31 cellular contexts compared by ENCODE assay signal in genomic region chr2:74942263-74942662, GRCh38.
"Had no signal": no experiment of that assay in that cellular context is flagged by ENCODE, and none has a peak within 500 bp of the region (broad histone marks: within the 10 kb centered on the region; RNA-seq: fewer than 3 reads in every experiment).

No MANE protein-coding gene starts in this region.

- H3K27me3 ChIP-seq: brain microvascular endothelial cell, dorsolateral prefrontal cortex, esophagus muscularis mucosa, foreskin keratinocyte, gastrocnemius medialis had no signal

- H3K4me3 Mint-ChIP-seq: activated CD4-positive, alpha-beta memory T cell treated with anti-CD3 and anti-CD28 coated beads, Interleukin-2, amount 10 ng/mL, durations not matched to agents 7 days and 5 days; activated CD4-positive, alpha-beta T cell treated with anti-CD3 and anti-CD28 coated beads, Interleukin-2, amount 10 ng/mL, durations not matched to agents 7 days and 5 days; activated naive CD8-positive, alpha-beta T cell; activated T-cell treated with anti-CD3 and anti-CD28 coated beads, Interleukin-2, amount 50 U/mL, for 4 hours; activated T-helper 17 cell treated with anti-CD3 and anti-CD28 coated beads, Interleukin-2, amount 50 U/mL, for 72 hours; central memory CD8-positive, alpha-beta T cell; dendritic cell treated with granulocyte-macrophage colony-stimulating factor and Interleukin-4, amounts not matched to agents 40 ng/mL and 50 ng/mL, for 4 days; T-helper 17 cell; T-helper 2 cell treated with Interferon-gamma antibody and Interleukin-4, amounts not matched to agents 5 μg/mL and 100 μg/mL, for 36 hours had no signal

- H3K27me3 Mint-ChIP-seq: activated CD4-positive, alpha-beta memory T cell treated with anti-CD3 and anti-CD28 coated beads, Interleukin-2, amount 10 ng/mL, durations not matched to agents 7 days and 5 days; activated CD4-positive, alpha-beta T cell treated with anti-CD3 and anti-CD28 coated beads, Interleukin-2, amount 10 ng/mL, durations not matched to agents 7 days and 5 days; activated naive CD8-positive, alpha-beta T cell; activated T-helper 17 cell treated with anti-CD3 and anti-CD28 coated beads, Interleukin-2, amount 50 U/mL, for 72 hours; dendritic cell treated with granulocyte-macrophage colony-stimulating factor and Interleukin-4, amounts not matched to agents 40 ng/mL and 50 ng/mL, for 4 days had no signal

- H3K27ac ChIP-seq: brain microvascular endothelial cell, coronary artery, dorsolateral prefrontal cortex, esophagus muscularis mucosa, foreskin keratinocyte, gastrocnemius medialis, heart right ventricle had no signal

- H3K4me3 ChIP-seq: coronary artery, dorsolateral prefrontal cortex, esophagus muscularis mucosa, gastrocnemius medialis, heart right ventricle had no signal

- H3K9me3 Mint-ChIP-seq: activated CD4-positive, alpha-beta memory T cell treated with anti-CD3 and anti-CD28 coated beads, Interleukin-2, amount 10 ng/mL, durations not matched to agents 7 days and 5 days; activated T-cell treated with anti-CD3 and anti-CD28 coated beads, Interleukin-2, amount 50 U/mL, for 4 hours; activated T-helper 17 cell treated with anti-CD3 and anti-CD28 coated beads, Interleukin-2, amount 50 U/mL, for 72 hours; central memory CD8-positive, alpha-beta T cell; dendritic cell treated with granulocyte-macrophage colony-stimulating factor and Interleukin-4, amounts not matched to agents 40 ng/mL and 50 ng/mL, for 4 days; T-helper 2 cell treated with Interferon-gamma antibody and Interleukin-4, amounts not matched to agents 5 μg/mL and 100 μg/mL, for 36 hours had no signal

- H3K4me1 ChIP-seq: esophagus muscularis mucosa, gastrocnemius medialis, heart right ventricle had no signal

- H3K4me1 Mint-ChIP-seq: activated T-helper 17 cell treated with anti-CD3 and anti-CD28 coated beads, Interleukin-2, amount 50 U/mL, for 72 hours; central memory CD8-positive, alpha-beta T cell had no signal

- H3K36me3 ChIP-seq: brain microvascular endothelial cell, esophagus muscularis mucosa, gastrocnemius medialis, heart right ventricle had no signal

- DNase-seq: activated CD4-positive, alpha-beta memory T cell treated with anti-CD3 and anti-CD28 coated beads, Interleukin-2, amount 10 ng/mL, durations not matched to agents 7 days and 5 days; activated CD4-positive, alpha-beta T cell treated with anti-CD3 and anti-CD28 coated beads for 1 hour; activated CD4-positive, alpha-beta T cell treated with anti-CD3 and anti-CD28 coated beads for 4 hours; activated CD4-positive, alpha-beta T cell treated with anti-CD3 and anti-CD28 coated beads, Interleukin-2, amount 10 ng/mL, durations not matched to agents 7 days and 5 days; activated CD4-positive, alpha-beta T cell treated with anti-CD3 and anti-CD28 coated beads, Interleukin-2, amount 50 U/mL, for 4 hours; activated CD8-positive, alpha-beta memory T cell treated with anti-CD3 and anti-CD28 coated beads for 24 hours; activated effector memory CD4-positive, alpha-beta T cell treated with Interleukin-2 at 50 U/mL for 16 hours; activated gamma-delta T cell treated with Interleukin-2 at 50 U/mL for 16 hours; activated naive CD4-positive, alpha-beta T cell treated with anti-CD3 and anti-CD28 coated beads, Interleukin-2, amount 50 U/mL, for 16 hours; activated naive CD4-positive, alpha-beta T cell treated with Interleukin-2 at 50 U/mL for 16 hours; activated T-cell treated with anti-CD3 and anti-CD28 coated beads, Interleukin-2, amount 50 U/mL, for 4 hours; amniotic stem cell; anterior cingulate cortex; brain microvascular endothelial cell; dorsolateral prefrontal cortex; effector memory CD4-positive, alpha-beta T cell; erythroblast; foreskin keratinocyte; gastrocnemius medialis; glutamatergic neuron; heart right ventricle; T-helper 1 cell; T-helper 17 cell; T1000 had no signal

- H3K27ac Mint-ChIP-seq: activated CD4-positive, alpha-beta memory T cell treated with anti-CD3 and anti-CD28 coated beads, Interleukin-2, amount 10 ng/mL, durations not matched to agents 7 days and 5 days; activated CD4-positive, alpha-beta T cell treated with anti-CD3 and anti-CD28 coated beads, Interleukin-2, amount 10 ng/mL, durations not matched to agents 7 days and 5 days; activated naive CD8-positive, alpha-beta T cell; activated T-helper 17 cell treated with anti-CD3 and anti-CD28 coated beads, Interleukin-2, amount 50 U/mL, for 72 hours; dendritic cell treated with granulocyte-macrophage colony-stimulating factor and Interleukin-4, amounts not matched to agents 40 ng/mL and 50 ng/mL, for 4 days; T-helper 17 cell; T-helper 2 cell treated with Interferon-gamma antibody and Interleukin-4, amounts not matched to agents 5 μg/mL and 100 μg/mL, for 36 hours had no signal

- H3K9me3 ChIP-seq: esophagus muscularis mucosa, gastrocnemius medialis, heart right ventricle had no signal

- ATAC-seq: activated T-cell treated with anti-CD3 and anti-CD28 coated beads, Interleukin-2, amount 50 U/mL, for 4 hours; activated T-helper 17 cell treated with anti-CD3 and anti-CD28 coated beads, Interleukin-2, amount 50 U/mL, for 72 hours; foreskin keratinocyte; gastrocnemius medialis; heart right ventricle; T-helper 17 cell had no signal
